8 cellular contexts compared by ENCODE assay signal in the genomic region with DNA sequence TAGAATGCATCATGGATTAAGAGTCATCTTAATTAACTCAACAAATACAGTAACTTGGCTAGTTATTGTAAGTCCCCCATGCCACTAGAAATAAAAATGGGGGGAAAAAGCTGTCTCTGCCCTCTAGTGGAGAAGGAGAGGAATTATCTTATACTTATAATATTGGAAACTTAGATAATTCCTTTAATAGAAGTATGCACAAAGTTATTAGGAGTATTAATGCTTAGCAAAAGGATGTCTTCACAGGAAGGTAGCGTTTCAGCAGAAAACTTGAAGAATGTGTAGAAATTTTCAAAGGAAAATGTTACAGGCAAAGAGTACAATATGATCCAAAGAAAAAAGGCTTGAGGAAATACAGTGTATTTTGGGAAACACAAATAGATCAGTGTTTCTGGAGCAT. TPM values are rescaled to one million over a fixed set of nuclear protein-coding genes. Genes with fewer than 3 reads are reported as not detected.
A peak's percentile ranks its signal among the peaks of the same experiment; 100 is the strongest.
DNase-seq lines count a peak whose midpoint lies in the region; ATAC-seq and TF ChIP-seq lines count a peak whose summit lies in the region.

No MANE protein-coding gene starts in this region.

- H3K4me3 Mint-ChIP-seq in natural killer cell, result no peak overlapping the region
- H3K4me3 Mint-ChIP-seq in natural killer cell treated with Interleukin-12 subunit alpha and Interleukin-12 subunit beta and Interleukin-15 and Interleukin-18, amount 100 ng/mL, for 72 hours, result no peak overlapping the region

- TF ChIP-seq POLR2A in erythroblast (IDR thresholded peaks at IDR 0.05; ENCODE audit: low read length), result no peak

- peak; percentile 87 for TF ChIP-seq CTCF in natural killer cell (IDR thresholded peaks at IDR 0.05)

- intact Hi-C loops in natural killer cell (cut with micrococcal nuclease), result no loop called here

- H3K27me3 Mint-ChIP-seq in natural killer cell (ENCODE audit: low read depth in 2 of 2), result peaks cover 7 to 14% of the 10 kb centered on the region in 2 donors
- peaks cover 0 to 7% of the 10 kb centered on the region in 2 donors for H3K27me3 Mint-ChIP-seq in natural killer cell treated with Interleukin-12 subunit alpha and Interleukin-12 subunit beta and Interleukin-15 and Interleukin-18, amount 100 ng/mL, for 72 hours

- no peaks in the 10 kb centered on the region for H3K4me1 Mint-ChIP-seq in natural killer cell
- no peaks in the 10 kb centered on the region for H3K4me1 Mint-ChIP-seq in natural killer cell treated with Interleukin-12 subunit alpha and Interleukin-12 subunit beta and Interleukin-15 and Interleukin-18, amount 100 ng/mL, for 72 hours (ENCODE audit: low read depth in 2 of 2)

- H3K27ac Mint-ChIP-seq in natural killer cell, result no peak overlapping the region
- no peak overlapping the region for H3K27ac Mint-ChIP-seq in natural killer cell treated with Interleukin-12 subunit alpha and Interleukin-12 subunit beta and Interleukin-15 and Interleukin-18, amount 100 ng/mL, for 72 hours

- no peaks in the 10 kb centered on the region for H3K36me3 Mint-ChIP-seq in natural killer cell
- H3K36me3 Mint-ChIP-seq in natural killer cell treated with Interleukin-12 subunit alpha and Interleukin-12 subunit beta and Interleukin-15 and Interleukin-18, amount 100 ng/mL, for 72 hours, result no peaks in the 10 kb centered on the region

- DNase-seq in natural killer cell (no peak), NCI-H82 treated with DMSO at 0.1 percent for 48 hours (lab: John Stamatoyannopoulos, UW; ENCODE audit: unreplicated experiment) (peak; percentile 1), erythroblast (lab: John Stamatoyannopoulos, UW) (peak; percentile 13 to 22), skeletal muscle cell (ENCODE audit: low read depth) (peak; percentile 3), GF-D8 (lab: John Stamatoyannopoulos, UW) (no peak)
- DNase-seq in natural killer cell treated with Interleukin-12 subunit alpha and Interleukin-12 subunit beta and Interleukin-15 and Interleukin-18, amount 100 ng/mL, for 72 hours (ENCODE audit: low spot score), result no peak

- no peaks in the 10 kb centered on the region for H3K9me3 Mint-ChIP-seq in natural killer cell
- no peaks in the 10 kb centered on the region for H3K9me3 Mint-ChIP-seq in natural killer cell treated with Interleukin-12 subunit alpha and Interleukin-12 subunit beta and Interleukin-15 and Interleukin-18, amount 100 ng/mL, for 72 hours

- no peak for ATAC-seq in natural killer cell
- ATAC-seq in natural killer cell treated with Interleukin-12 subunit alpha and Interleukin-12 subunit beta and Interleukin-15 and Interleukin-18, amount 100 ng/mL, for 72 hours, result no peak
- ATAC-seq in HG02981 (IDR thresholded peaks at IDR 0.05; ENCODE audit: unreplicated experiment), result no peak
- no peak for ATAC-seq in GM18511 (IDR thresholded peaks at IDR 0.05; ENCODE audit: unreplicated experiment)

- H3K4me3 ChIP-seq in skeletal muscle cell (ENCODE audit: low read depth, low read length), result no peak overlapping the region

RNA-seq across cellular contexts. Expression of a gene that starts 19.8 kb away (rescaled TPM):
- not detected for total RNA-seq in natural killer cell
- not detected for total RNA-seq in natural killer cell treated with Interleukin-12 subunit alpha and Interleukin-12 subunit beta and Interleukin-15 and Interleukin-18, amount 100 ng/mL, for 72 hours

RNA-seq across cellular contexts. Expression of a gene that starts 35.2 kb away (rescaled TPM):
- total RNA-seq in natural killer cell, result under 1 TPM in 1 of 3 donors, not detected in 2; 0.40 TPM
- not detected for total RNA-seq in natural killer cell treated with Interleukin-12 subunit alpha and Interleukin-12 subunit beta and Interleukin-15 and Interleukin-18, amount 100 ng/mL, for 72 hours

RNA-seq across cellular contexts. Expression of a gene that starts 37.6 kb away (rescaled TPM):
- 1 to 10 TPM; 5.6 to 8.4 (median 7.7) TPM for total RNA-seq in natural killer cell
- total RNA-seq in natural killer cell treated with Interleukin-12 subunit alpha and Interleukin-12 subunit beta and Interleukin-15 and Interleukin-18, amount 100 ng/mL, for 72 hours, result 1 to 10 TPM; 4.5 to 9.5 TPM

Comparison
In these comparisons a context has a peak if more than half of its experiments do, and no peak if none do; other contexts are left out.
1. DNase-seq: peak in NCI-H82 treated with DMSO at 0.1 percent for 48 hours (single experiment), erythroblast (2 of 2) and skeletal muscle cell (single experiment); none in natural killer cell (single experiment), natural killer cell treated with Interleukin-12 subunit alpha and Interleukin-12 subunit beta and Interleukin-15 and Interleukin-18, amount 100 ng/mL, for 72 hours (single experiment) and GF-D8 (single experiment).